In genomic region chr19:55901369-55902079, GRCh38 we compare ENCODE assay signal across 40 cellular contexts. TPM values are rescaled to one million over a fixed set of nuclear protein-coding genes. Genes with fewer than 3 reads are reported as not detected.
"Had no signal": no experiment of that assay in that cellular context is flagged by ENCODE, and none has a peak within 500 bp of the region (broad histone marks: within the 10 kb centered on the region; RNA-seq: fewer than 3 reads in every experiment).

No MANE protein-coding gene starts in this region.

- ATAC-seq: activated CD8-positive, alpha-beta memory T cell treated with anti-CD3 and anti-CD28 coated beads, Interleukin-2, amount 10 ng/mL, durations not matched to agents 7 days and 5 days; activated naive CD8-positive, alpha-beta T cell treated with anti-CD3 and anti-CD28 coated beads, Interleukin-2, amount 50 U/mL, for 24 hours; PC-3; Right ventricle myocardium inferior had no signal

- H3K4me1 Mint-ChIP-seq: activated B cell treated with CpG ODN at 0.5 μM for 24 hours; activated CD8-positive, alpha-beta memory T cell treated with anti-CD3 and anti-CD28 coated beads, Interleukin-2, amount 10 ng/mL, durations not matched to agents 7 days and 5 days; activated naive CD4-positive, alpha-beta T cell treated with anti-CD3 and anti-CD28 coated beads, Interleukin-2, amount 10 ng/mL, durations not matched to agents 7 days and 5 days; activated naive CD8-positive, alpha-beta T cell treated with anti-CD3 and anti-CD28 coated beads, Interleukin-2, amount 50 U/mL, for 24 hours; brain had no signal

- H3K36me3 Mint-ChIP-seq: activated CD4-positive, alpha-beta memory T cell treated with anti-CD3 and anti-CD28 coated beads for 36 hours; activated CD8-positive, alpha-beta memory T cell treated with anti-CD3 and anti-CD28 coated beads, Interleukin-2, amount 10 ng/mL, durations not matched to agents 7 days and 5 days; activated naive CD4-positive, alpha-beta T cell treated with anti-CD3 and anti-CD28 coated beads, Interleukin-2, amount 10 ng/mL, durations not matched to agents 7 days and 5 days; activated naive CD8-positive, alpha-beta T cell; brain had no signal

- H3K27ac Mint-ChIP-seq: activated B cell treated with CpG ODN at 0.5 μM for 24 hours; activated CD4-positive, alpha-beta memory T cell treated with anti-CD3 and anti-CD28 coated beads for 36 hours; activated CD8-positive, alpha-beta memory T cell treated with anti-CD3 and anti-CD28 coated beads, Interleukin-2, amount 10 ng/mL, durations not matched to agents 7 days and 5 days; activated naive CD4-positive, alpha-beta T cell treated with anti-CD3 and anti-CD28 coated beads, Interleukin-2, amount 10 ng/mL, durations not matched to agents 7 days and 5 days; activated naive CD8-positive, alpha-beta T cell; activated naive CD8-positive, alpha-beta T cell treated with anti-CD3 and anti-CD28 coated beads, Interleukin-2, amount 50 U/mL, for 24 hours; brain had no signal

- H3K9me3 ChIP-seq: MG63 had no signal

- DNase-seq: activated B cell treated with CpG ODN at 0.5 μM for 24 hours; activated CD4-positive, alpha-beta memory T cell treated with anti-CD3 and anti-CD28 coated beads for 36 hours; activated CD4-positive, alpha-beta T cell treated with anti-CD3 and anti-CD28 coated beads for 4 hours; activated CD4-positive, alpha-beta T cell treated with anti-CD3 and anti-CD28 coated beads, Interleukin-2, amount 50 U/mL, for 1 hour; activated CD4-positive, CD25-positive, alpha-beta regulatory T cell treated with anti-CD3 and anti-CD28 coated beads, Interleukin-2, amount 50 U/mL, for 72 hours; activated CD8-positive, alpha-beta memory T cell treated with anti-CD3 and anti-CD28 coated beads for 24 hours; activated CD8-positive, alpha-beta memory T cell treated with anti-CD3 and anti-CD28 coated beads, Interleukin-2, amount 10 ng/mL, durations not matched to agents 7 days and 5 days; activated CD8-positive, alpha-beta memory T cell treated with anti-CD3 and anti-CD28 coated beads, Interleukin-2, amount 50 U/mL, for 48 hours; activated effector memory CD4-positive, alpha-beta T cell treated with Interleukin-2 at 50 U/mL for 16 hours; activated naive CD4-positive, alpha-beta T cell treated with anti-CD3 and anti-CD28 coated beads, Interleukin-2, amount 10 ng/mL, durations not matched to agents 7 days and 5 days; activated naive CD8-positive, alpha-beta T cell treated with anti-CD3 and anti-CD28 coated beads, Interleukin-2, amount 50 U/mL, for 24 hours; activated T-cell treated with anti-CD3 and anti-CD28 coated beads, Interleukin-2, amount 50 U/mL, for 48 hours; anterior cingulate cortex; central memory CD4-positive, alpha-beta T cell; Kasumi-1; KG1; MG63; MV-4-11; NCI-H1092; NCI-H1436 treated with DMSO at 0.1 percent for 48 hours; NCI-H1694 treated with DMSO at 0.1 percent for 48 hours; NCI-H2029; NCI-H2107; NCI-H226; NCI-H446 treated with DMSO at 0.1 percent for 48 hours; NCI-H524; NCI-H69; NCI-H82; NK-92 treated with Interleukin-12 subunit alpha and Interleukin-12 subunit beta, amount 100 ng/mL, for 24 hours; PC-3; SW 1271; T-helper 1 cell; T-helper 2 cell; T-helper 9 cell had no signal

- H3K27me3 Mint-ChIP-seq: activated CD8-positive, alpha-beta memory T cell treated with anti-CD3 and anti-CD28 coated beads, Interleukin-2, amount 10 ng/mL, durations not matched to agents 7 days and 5 days; activated naive CD4-positive, alpha-beta T cell treated with anti-CD3 and anti-CD28 coated beads, Interleukin-2, amount 10 ng/mL, durations not matched to agents 7 days and 5 days; activated naive CD8-positive, alpha-beta T cell treated with anti-CD3 and anti-CD28 coated beads, Interleukin-2, amount 50 U/mL, for 24 hours had no signal

- H3K4me3 Mint-ChIP-seq: activated B cell treated with CpG ODN at 0.5 μM for 24 hours; activated CD4-positive, alpha-beta memory T cell treated with anti-CD3 and anti-CD28 coated beads for 36 hours; activated CD8-positive, alpha-beta memory T cell treated with anti-CD3 and anti-CD28 coated beads, Interleukin-2, amount 10 ng/mL, durations not matched to agents 7 days and 5 days; activated naive CD4-positive, alpha-beta T cell treated with anti-CD3 and anti-CD28 coated beads, Interleukin-2, amount 10 ng/mL, durations not matched to agents 7 days and 5 days; activated naive CD8-positive, alpha-beta T cell; activated naive CD8-positive, alpha-beta T cell treated with anti-CD3 and anti-CD28 coated beads, Interleukin-2, amount 50 U/mL, for 24 hours; brain had no signal

- H3K27me3 ChIP-seq: MG63 had no signal

- H3K4me3 ChIP-seq: MG63 had no signal

- H3K36me3 ChIP-seq: MG63 had no signal

- H3K27ac ChIP-seq: RWPE1, VCaP had no signal

RNA-seq across cellular contexts. Expression of gene NLRP13, which starts 30.6 kb away (rescaled TPM):
- total RNA-seq: activated B cell treated with CpG ODN at 0.5 μM for 24 hours; activated CD4-positive, alpha-beta memory T cell treated with anti-CD3 and anti-CD28 coated beads for 36 hours; activated CD8-positive, alpha-beta memory T cell treated with anti-CD3 and anti-CD28 coated beads, Interleukin-2, amount 10 ng/mL, durations not matched to agents 7 days and 5 days; cerebellum; PC-3; Right ventricle myocardium inferior had no signal

RNA-seq across cellular contexts. Expression of gene NLRP8, which starts 46.1 kb away (rescaled TPM):
- total RNA-seq: activated B cell treated with CpG ODN at 0.5 μM for 24 hours; activated CD4-positive, alpha-beta memory T cell treated with anti-CD3 and anti-CD28 coated beads for 36 hours; activated CD8-positive, alpha-beta memory T cell treated with anti-CD3 and anti-CD28 coated beads, Interleukin-2, amount 10 ng/mL, durations not matched to agents 7 days and 5 days; cerebellum; PC-3; Right ventricle myocardium inferior had no signal
